ENCODE assay signal across 11 cellular contexts in genomic region chrX:19814240-19814639, GRCh38.
DNase-seq lines count a peak whose midpoint lies in the region; ATAC-seq, FAIRE-seq and TF ChIP-seq lines count a peak whose summit lies in the region.
"Had no signal": no experiment of that assay in that cellular context is flagged by ENCODE, and none has a peak within 500 bp of the region (broad histone marks: within the 10 kb centered on the region; RNA-seq: fewer than 3 reads in every experiment).

No MANE protein-coding gene starts in this region.

- TF ChIP-seq CTCF in NB4 (IDR thresholded peaks at IDR 0.05; ENCODE audit: low read depth, low read length) (peak; percentile 33), K562 (IDR thresholded peaks at IDR 0.05 in 2 of 3, conservative IDR thresholded peaks at IDR 0.05 in 1 of 3; ENCODE audit: insufficient read depth in 2 of 3, low read depth in 1 of 3, low read length in 3 of 3) (peak in 2 of 3 experiments; percentile 18 to 28; a peak in 1 of 6 replicates)

- H3K4me3 Mint-ChIP-seq in activated CD4-positive, alpha-beta T cell treated with anti-CD3 and anti-CD28 coated beads, Interleukin-2, amount 10 ng/mL, durations not matched to agents 24 days and 14 days = peak overlapping the region; percentile 14

- in situ Hi-C loops in K562 (cut with MboI) = no loop called here
- in situ Hi-C loops in G401 (cut with HindIII; ENCODE audit: low sequenced_read_pairs) = no loop called here

- H3K27me3 ChIP-seq in K562 (ENCODE audit: control insufficient read depth in 2 of 2, insufficient read depth in 2 of 2, low read length in 2 of 2) = no peaks in the 10 kb centered on the region

- CTCF ChIA-PET in K562 (lab: Yijun Ruan, JAX; ENCODE audit: low intra/inter-chr PET ratio) = no interaction called here

- H2AFZ ChIP-seq in K562 (ENCODE audit: low read depth, low read length) = no peak overlapping the region

- TF ChIP-seq POLR2A in NB4 (IDR thresholded peaks at IDR 0.05; ENCODE audit: extremely low read depth, insufficient read length) (no peak), K562 (conservative IDR thresholded peaks at IDR 0.05) (no peak)

- no peak overlapping the region for H3K4me3 ChIP-seq in NB4 (ENCODE audit: low read depth, low read length)
- no peak overlapping the region for H3K4me3 ChIP-seq in K562

- H3K27me3 Mint-ChIP-seq in activated CD4-positive, alpha-beta T cell treated with anti-CD3 and anti-CD28 coated beads, Interleukin-2, amount 10 ng/mL, durations not matched to agents 24 days and 14 days = no peaks in the 10 kb centered on the region

- H3K9me1 ChIP-seq in K562 (ENCODE audit: control insufficient read depth, insufficient read depth, low read length) = no peaks in the 10 kb centered on the region

- TF ChIP-seq RAD21 in K562 (CRISPR knock-in tag; conservative IDR thresholded peaks at IDR 0.05 in 1 of 2, IDR thresholded peaks at IDR 0.05 in 1 of 2) = peak in 1 of 2 experiments; percentile 57; a peak in 3 of 4 replicates

- no peaks in the 10 kb centered on the region for H4K20me1 ChIP-seq in K562 (replicated peaks; ENCODE audit: control insufficient read depth, insufficient read depth, low read length)

- no peaks in the 10 kb centered on the region for H3K9me3 Mint-ChIP-seq in activated CD4-positive, alpha-beta T cell treated with anti-CD3 and anti-CD28 coated beads, Interleukin-2, amount 10 ng/mL, durations not matched to agents 24 days and 14 days

- FAIRE-seq in K562 (lab: Jason Lieb, UNC) = no peak

- H3K9ac ChIP-seq in K562 (ENCODE audit: insufficient read depth in 1 of 2, low read depth in 2 of 2, low read length in 2 of 2) = no peak overlapping the region

- H3K4me2 ChIP-seq in K562 (ENCODE audit: insufficient read depth, low read length) = no peak overlapping the region

- ATAC-seq in K562 (peak; percentile 83), sciatic nerve (peak; percentile 61)

- no TSS peak for BruUV-seq in K562 (replicated peaks; lab: Mats Ljungman, UMichigan)

- no peaks in the 10 kb centered on the region for H3K4me1 ChIP-seq in K562 (replicated peaks in 1 of 2; ENCODE audit: control insufficient read depth in 2 of 2, insufficient read depth in 2 of 2, low read length in 2 of 2)

- 0% methylated on average over 6 of the region's 7 CpGs for WGBS in K562 (ENCODE audit: insufficient coverage, low coverage, missing lambda C conversion rate)

- H3K4me1 Mint-ChIP-seq in activated CD4-positive, alpha-beta T cell treated with anti-CD3 and anti-CD28 coated beads, Interleukin-2, amount 10 ng/mL, durations not matched to agents 24 days and 14 days = peaks cover 31% of the 10 kb centered on the region

- POLR2A ChIA-PET in K562 (lab: Yijun Ruan, JAX) = no interaction called here

- intact Hi-C loops in activated CD4-positive, alpha-beta T cell treated with anti-CD3 and anti-CD28 coated beads, Interleukin-2, amount 10 ng/mL, durations not matched to agents 24 days and 14 days (cut with micrococcal nuclease) = no loop called here
- intact Hi-C loops in K562 (cut with micrococcal nuclease) (no loop called here), sciatic nerve (cut with DNase I) (no loop called here)

- H3K27ac Mint-ChIP-seq in activated CD4-positive, alpha-beta T cell treated with anti-CD3 and anti-CD28 coated beads, Interleukin-2, amount 10 ng/mL, durations not matched to agents 24 days and 14 days = peak overlapping the region; percentile 44

- no peaks in the 10 kb centered on the region for H3K79me2 ChIP-seq in K562 (ENCODE audit: control insufficient read depth, insufficient read depth, low read length)

- no peaks in the 10 kb centered on the region for H3K9me3 ChIP-seq in K562 (replicated peaks; ENCODE audit: control insufficient read depth, insufficient read depth, low read depth, low read length)

- H3K36me3 ChIP-seq in K562 (ENCODE audit: control insufficient read depth, insufficient read depth, low read length) = no peaks in the 10 kb centered on the region

- DNase-seq in activated CD4-positive, alpha-beta T cell treated with anti-CD3 and anti-CD28 coated beads, Interleukin-2, amount 10 ng/mL, durations not matched to agents 24 days and 14 days = no peak
- no peak for DNase-seq in activated CD4-positive, alpha-beta T cell treated with anti-CD3 and anti-CD28 coated beads for 4 hours
- peak; percentile 78 for DNase-seq in NB4 (ENCODE audit: low read depth)
- DNase-seq in K562 (ENCODE audit: extremely low read depth in 1 of 4, low spot score in 3 of 4) = peak in 2 of 4 experiments; percentile 8 to 13
- DNase-seq in sciatic nerve (ENCODE audit: low spot score) = no peak
- no peak for DNase-seq in NCI-H446 (lab: John Stamatoyannopoulos, UW)
- DNase-seq in G401 (ENCODE audit: low spot score) = no peak
- no peak for DNase-seq in kidney tubule cell (ENCODE audit: low spot score)
- DNase-seq: activated CD8-positive, alpha-beta memory T cell treated with anti-CD3 and anti-CD28 coated beads for 24 hours; hippocampal formation; NCI-H2029 had no signal

- no peak overlapping the region for H3K27ac ChIP-seq in K562 (ENCODE audit: extremely low read depth, low read depth, low read length)

- H3K36me3 Mint-ChIP-seq in activated CD4-positive, alpha-beta T cell treated with anti-CD3 and anti-CD28 coated beads, Interleukin-2, amount 10 ng/mL, durations not matched to agents 24 days and 14 days (ENCODE audit: low read depth) = peaks cover 16% of the 10 kb centered on the region

- no peak for TF ChIP-seq EP300 in K562 (IDR thresholded peaks at IDR 0.05; ENCODE audit: low read length)

TF ChIP-seq in K562, 482 proteins besides CTCF, POLR2A, EP300 and RAD21 (continues in another document):
- TF ChIP-seq ETS2 (tag; IDR thresholded peaks at IDR 0.05; ENCODE audit: borderline replicate concordance, poor library complexity, severe bottlenecking) (no peak), ZNF408 (CRISPR knock-in tag; IDR thresholded peaks at IDR 0.05; ENCODE audit: low read depth) (no peak), ARNT (IDR thresholded peaks at IDR 0.05) (no peak)
